Comparison of ENCODE assay signal across 30 cellular contexts in the genomic region with DNA sequence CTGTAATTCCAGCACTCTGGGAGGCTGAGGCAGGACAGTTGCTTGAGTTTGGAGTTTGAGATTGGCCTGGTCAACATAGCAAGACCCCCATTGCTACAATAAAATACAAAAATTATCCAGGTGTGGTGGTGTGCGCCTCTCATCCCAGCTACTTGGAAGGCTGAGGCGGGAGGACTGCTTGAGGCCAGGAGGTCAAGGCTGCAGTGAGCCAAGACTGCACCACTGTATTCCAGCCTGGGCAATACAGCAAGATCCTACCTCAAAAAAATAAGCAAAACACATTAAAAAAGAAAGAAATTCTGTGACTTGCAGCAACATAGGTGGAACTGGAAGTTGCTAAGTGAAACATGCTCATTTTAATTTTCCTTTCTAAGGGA.
"Had no signal": no experiment of that assay in that cellular context is flagged by ENCODE, and none has a peak within 500 bp of the region (broad histone marks: within the 10 kb centered on the region; RNA-seq: fewer than 3 reads in every experiment).

No MANE protein-coding gene starts in this region.

- H3K27ac Mint-ChIP-seq: naive thymus-derived CD4-positive, alpha-beta T cell; natural killer cell; stimulated activated memory B cell treated with anti-CD40 and anti-IgM and Interleukin-4, amounts not matched to agents 10 μg/mL and 1 μg/mL and 100 μg/mL, for 72 hours; stimulated activated naive CD8-positive, alpha-beta T cell treated with anti-CD3 and anti-CD28 coated beads, Interleukin-15, Interleukin-2, amounts not matched to agents 100 ng/mL and 50 ng/mL, for 24 hours had no signal

- H3K9me3 Mint-ChIP-seq: naive thymus-derived CD4-positive, alpha-beta T cell; natural killer cell; nephron; neural crest cell; stimulated activated memory B cell treated with anti-CD40 and anti-IgM and Interleukin-4, amounts not matched to agents 10 μg/mL and 1 μg/mL and 100 μg/mL, for 72 hours; stimulated activated naive CD8-positive, alpha-beta T cell treated with anti-CD3 and anti-CD28 coated beads, Interleukin-15, Interleukin-2, amounts not matched to agents 100 ng/mL and 50 ng/mL, for 24 hours had no signal

- H3K27me3 Mint-ChIP-seq: progenitor cell of endocrine pancreas; stimulated activated memory B cell treated with anti-CD40 and anti-IgM and Interleukin-4, amounts not matched to agents 10 μg/mL and 1 μg/mL and 100 μg/mL, for 72 hours; stimulated activated naive CD8-positive, alpha-beta T cell treated with anti-CD3 and anti-CD28 coated beads, Interleukin-15, Interleukin-2, amounts not matched to agents 100 ng/mL and 50 ng/mL, for 24 hours had no signal

- H3K4me2 ChIP-seq: smooth muscle cell had no signal

- H3K4me1 ChIP-seq: pancreas, vagina had no signal

- ATAC-seq: naive thymus-derived CD4-positive, alpha-beta T cell; natural killer cell; pancreas; psoas muscle; right cardiac atrium; sciatic nerve; stimulated activated memory B cell treated with anti-CD40 and anti-IgM and Interleukin-4, amounts not matched to agents 10 μg/mL and 1 μg/mL and 100 μg/mL, for 72 hours had no signal

- H3K4me3 Mint-ChIP-seq: naive thymus-derived CD4-positive, alpha-beta T cell; natural killer cell; nephron; neural crest cell; stimulated activated memory B cell treated with anti-CD40 and anti-IgM and Interleukin-4, amounts not matched to agents 10 μg/mL and 1 μg/mL and 100 μg/mL, for 72 hours; stimulated activated naive CD8-positive, alpha-beta T cell treated with anti-CD3 and anti-CD28 coated beads, Interleukin-15, Interleukin-2, amounts not matched to agents 100 ng/mL and 50 ng/mL, for 24 hours had no signal

- H3K27ac ChIP-seq: neutrophil, pancreas, psoas muscle, skin epidermis, spleen, stomach, thoracic aorta, tibial nerve, upper lobe of left lung, vagina had no signal

- FAIRE-seq: pancreas, urothelium cell line had no signal

- H3K27me3 ChIP-seq: neutrophil, pancreas, spleen, stomach, thyroid gland, tibial nerve, upper lobe of left lung, vagina had no signal

- DNase-seq: naive thymus-derived CD4-positive, alpha-beta T cell; natural killer cell; nucleus accumbens; pancreas; psoas muscle; right cardiac atrium; spleen; stimulated activated CD4-positive, alpha-beta T cell treated with anti-CD3 and anti-CD28 coated beads, Interleukin-12 subunit alpha, Interleukin-12 subunit beta, amount 100 ng/mL, for 4 hours; stimulated activated CD4-positive, alpha-beta T cell treated with anti-CD3 and anti-CD28 coated beads, Interleukin-1b, Interleukin-23, amount 100 ng/mL, for 48 hours; stimulated activated CD4-positive, alpha-beta T cell treated with anti-CD3 and anti-CD28 coated beads, Interleukin-4, amount 100 ng/mL, for 1 hour; stimulated activated CD4-positive, alpha-beta T cell treated with anti-CD3 and anti-CD28 coated beads, Interleukin-4, amount 100 ng/mL, for 4 hours; stimulated activated CD8-positive, alpha-beta memory T cell treated with anti-CD3 and anti-CD28 coated beads, Interleukin-4, amount 100 ng/mL, for 48 hours; stimulated activated naive CD4-positive, alpha-beta T cell; stomach; thyroid gland; trophoblast cell; upper lobe of left lung had no signal

- H3K36me3 Mint-ChIP-seq: naive thymus-derived CD4-positive, alpha-beta T cell; natural killer cell; stimulated activated memory B cell treated with anti-CD40 and anti-IgM and Interleukin-4, amounts not matched to agents 10 μg/mL and 1 μg/mL and 100 μg/mL, for 72 hours had no signal

- H3K4me3 ChIP-seq: pancreas, psoas muscle, skin epidermis, smooth muscle cell, spleen, stomach, thoracic aorta, thyroid gland, tibial nerve, upper lobe of left lung, vagina had no signal

- H3K9me3 ChIP-seq: neutrophil, pancreas, psoas muscle, spleen, stomach, thoracic aorta, thyroid gland, tibial nerve, upper lobe of left lung, vagina had no signal

- H3K4me1 Mint-ChIP-seq: natural killer cell had no signal

- H3K36me3 ChIP-seq: neutrophil, pancreas, spleen, thyroid gland, vagina had no signal
